13 cellular contexts compared by ENCODE assay signal in genomic region chr9:98999152-98999525, GRCh38. TPM values are rescaled to one million over a fixed set of nuclear protein-coding genes. Genes with fewer than 3 reads are reported as not detected.
A peak's percentile ranks its signal among the peaks of the same experiment; 100 is the strongest.
DNase-seq lines count a peak whose midpoint lies in the region; ATAC-seq, FAIRE-seq and TF ChIP-seq lines count a peak whose summit lies in the region.
"Had no signal": no experiment of that assay in that cellular context is flagged by ENCODE, and none has a peak within 500 bp of the region (broad histone marks: within the 10 kb centered on the region; RNA-seq: fewer than 3 reads in every experiment).

No MANE protein-coding gene starts in this region.

- H2AK9ac ChIP-seq in IMR-90 (replicated peaks; ENCODE audit: low read depth, low read length, poor library complexity), result peak overlapping the region; percentile 33

- H3K36me3 ChIP-seq in IMR-90 (ENCODE audit: control insufficient read depth, insufficient read depth, low read length) (peaks cover 44% of the 10 kb centered on the region; the same call in 1 of the 2 replicates), H1 (ENCODE audit: control insufficient read depth in 2 of 4, insufficient read depth in 4 of 4, low read length in 3 of 4) (no peaks in the 10 kb centered on the region), neuronal stem cell (replicated peaks in 1 of 2; ENCODE audit: control insufficient read depth in 2 of 2, insufficient read depth in 2 of 2, low read length in 2 of 2) (no peaks in the 10 kb centered on the region), H7 (replicated peaks; ENCODE audit: control insufficient read depth, insufficient read depth, low read length) (no peaks in the 10 kb centered on the region)

- DNase-seq in IMR-90 (no peak), H1 (ENCODE audit: low read depth in 1 of 2, low spot score in 2 of 2) (no peak), neuronal stem cell (ENCODE audit: low spot score) (no peak), NCI-H2171 treated with DMSO at 0.1 percent for 48 hours (lab: John Stamatoyannopoulos, UW) (no peak), H7 (no peak), HT-29 (ENCODE audit: low spot score) (no peak)
- DNase-seq: NCI-H2227 treated with DMSO at 0.1 percent for 48 hours had no signal

- H3K18ac ChIP-seq in IMR-90 (ENCODE audit: low read depth, low read length), result no peak overlapping the region
- H3K18ac ChIP-seq in H1 (ENCODE audit: extremely low read depth, low read length), result no peak overlapping the region
- H3K18ac ChIP-seq in neuronal stem cell (ENCODE audit: low read length), result no peak overlapping the region

- H3K4ac ChIP-seq in IMR-90 (ENCODE audit: low read depth, low read length), result peak overlapping the region; percentile 67; the same call in 1 of the 2 replicates
- H3K4ac ChIP-seq in H1 (replicated peaks; ENCODE audit: insufficient read length, low read depth, low read length), result no peak overlapping the region
- no peak overlapping the region for H3K4ac ChIP-seq in neuronal stem cell (ENCODE audit: low read length)

- peak overlapping the region; percentile 60 for H2AFZ ChIP-seq in IMR-90 (replicated peaks; ENCODE audit: low read length, poor library complexity)
- H2AFZ ChIP-seq in H1 (ENCODE audit: low read length), result 0 out of 2 replicates have a peak overlapping the region, but pooled peaks have one; percentile 38
- H2AFZ ChIP-seq in neuronal stem cell (ENCODE audit: low read length), result no peak overlapping the region

- no peaks in the 10 kb centered on the region for H3K79me2 ChIP-seq in H1 (ENCODE audit: control insufficient read depth in 1 of 2, insufficient read depth in 2 of 2, low read length in 2 of 2)

- H2BK20ac ChIP-seq in IMR-90 (ENCODE audit: low read depth, low read length), result peak overlapping the region; percentile 72; the same call in 1 of the 2 replicates
- no peak overlapping the region for H2BK20ac ChIP-seq in H1 (ENCODE audit: low read length)

- WGBS in IMR-90 (ENCODE audit: extremely low coverage in 2 of 2, insufficient read length in 1 of 2), 2 experiments, result 100% methylated on average over 1 of the region's 6 CpGs; no CpG with 5 or more reads in 1 of the 2 experiments
- WGBS in H1 (ENCODE audit: extremely low coverage in 1 of 2, insufficient coverage in 1 of 2, insufficient read length in 1 of 2, insufficient replicate concordance in 2 of 2, low coverage in 1 of 2, low lambda C conversion rate in 2 of 2, missing lambda C conversion rate in 1 of 2), 2 experiments, result 57% methylated on average over 6 of the region's 6 CpGs; no CpG with 5 or more reads in 1 of the 2 experiments
- WGBS in neuronal stem cell (ENCODE audit: extremely low coverage in 2 of 2, insufficient read length in 2 of 2, insufficient replicate concordance in 1 of 2), 2 donors, result no CpG with 5 or more reads among the region's 6 CpGs

- no peak overlapping the region for H3K9ac ChIP-seq in IMR-90 (ENCODE audit: low read depth, low read length)
- no peak overlapping the region for H3K9ac ChIP-seq in H1 (replicated peaks in 1 of 4; ENCODE audit: extremely low read depth in 1 of 4, low read depth in 3 of 4, low read length in 3 of 4)
- H3K9ac ChIP-seq in neuronal stem cell (ENCODE audit: low read depth, low read length, poor library complexity), result no peak overlapping the region

- H4K5ac ChIP-seq in IMR-90 (ENCODE audit: low read depth, low read length) (no peak overlapping the region; the same call in 1 of the 2 replicates), H1 (ENCODE audit: insufficient read length, low read depth, low read length) (no peak overlapping the region)

- no peak overlapping the region for H2BK15ac ChIP-seq in IMR-90 (ENCODE audit: low read depth, low read length)
- H2BK15ac ChIP-seq in H1 (ENCODE audit: low read length), result no peak overlapping the region
- H2BK15ac ChIP-seq in neuronal stem cell (ENCODE audit: low read length), result peak overlapping the region; percentile 89

- H2BK120ac ChIP-seq in IMR-90 (ENCODE audit: low read depth, low read length) (peak overlapping the region; percentile 75; the same call in 1 of the 2 replicates), H1 (replicated peaks; ENCODE audit: low read depth, low read length) (peak overlapping the region; percentile 24), neuronal stem cell (ENCODE audit: low read depth, low read length) (peak overlapping the region; percentile 3)

- CTCF ChIA-PET in IMR-90 (lab: Yijun Ruan, JAX), result interaction anchor here (0.7 to 2.5 kb wide), 11 partner anchors 28 to 151 kb away, joined by 3 to 18 read pairs (median 3); no protein-coding TSS in a partner anchor
- CTCF ChIA-PET in H1 (lab: Charles Lee; ENCODE audit: partially characterized antibody), result interaction anchor here (0.8 to 10.2 kb wide), 27 partner anchors 9 to 198 kb away, joined by 3 to 116 read pairs (median 6); partner anchors contain the start of gene TGFBR1

- no TSS peak for BruUV-seq in IMR-90 (replicated peaks; lab: Mats Ljungman, UMichigan)

- TF ChIP-seq POLR2A in IMR-90 (IDR thresholded peaks at IDR 0.05; ENCODE audit: low read depth, low read length), result no peak
- TF ChIP-seq POLR2A in H1 (IDR thresholded peaks at IDR 0.05; ENCODE audit: control extremely low read depth in 1 of 2, low read depth in 2 of 2, low read length in 2 of 2), result no peak

- H3K23ac ChIP-seq in IMR-90 (ENCODE audit: low read depth, low read length) (no peak overlapping the region), H1 (ENCODE audit: insufficient read length) (no peak overlapping the region), neuronal stem cell (ENCODE audit: low read depth, low read length, poor library complexity) (no peak overlapping the region)

- H3K14ac ChIP-seq in IMR-90 (replicated peaks; ENCODE audit: low read depth, low read length) (no peak overlapping the region), H1 (ENCODE audit: insufficient read length) (no peak overlapping the region), neuronal stem cell (ENCODE audit: low read length) (no peak overlapping the region)

- FAIRE-seq in H1 (lab: Jason Lieb, UNC), result no peak
- FAIRE-seq: endometrium, urothelium cell line had no signal

- no peaks in the 10 kb centered on the region; the same call in 1 of the 2 replicates for H3K9me1 ChIP-seq in IMR-90 (ENCODE audit: insufficient read depth, low read length)

- ATAC-seq in IMR-90 (ENCODE audit: low read depth), result no peak
- no peak for ATAC-seq in GM19467 (IDR thresholded peaks at IDR 0.05; ENCODE audit: unreplicated experiment)

- H3K23me2 ChIP-seq in H1 (ENCODE audit: low read depth, low read length), result no peaks in the 10 kb centered on the region

- in situ Hi-C loops in IMR-90 (cut with MboI; ENCODE audit: low sequenced_read_pairs), result loop anchor here (5.0 kb wide), 1 partner anchor 142 kb away; no protein-coding TSS in a partner anchor

- TF ChIP-seq RAD21 in IMR-90 (IDR thresholded peaks at IDR 0.05; ENCODE audit: low read length) (no peak), H1 (IDR thresholded peaks at IDR 0.05 in 1 of 2, conservative IDR thresholded peaks at IDR 0.05 in 1 of 2; ENCODE audit: low read depth in 2 of 2, low read length in 2 of 2) (no peak)

- TF ChIP-seq EP300 in H1 (IDR thresholded peaks at IDR 0.05; ENCODE audit: borderline replicate concordance in 1 of 2, low read depth in 2 of 2, low read length in 2 of 2), result no peak

- H4K8ac ChIP-seq in IMR-90 (ENCODE audit: low read depth in 2 of 2, low read length in 2 of 2), result peak overlapping the region in 1 of 2 experiments; percentile 39; a peak in 2 of 4 replicates
- H4K8ac ChIP-seq in H1 (ENCODE audit: extremely low read depth, insufficient read depth, low read length), result peak overlapping the region; percentile 58
- H4K8ac ChIP-seq in neuronal stem cell (ENCODE audit: low read depth, low read length), result no peak overlapping the region

- H3K9me3 ChIP-seq in IMR-90 (ENCODE audit: control insufficient read depth, insufficient read depth, low read length) (peaks cover 2% of the 10 kb centered on the region; the same call in 1 of the 2 replicates), H1 (ENCODE audit: insufficient read depth in 2 of 2, low read depth in 1 of 2, low read length in 1 of 2) (no peaks in the 10 kb centered on the region), neuronal stem cell (replicated peaks in 1 of 2; ENCODE audit: control insufficient read depth in 2 of 2, insufficient read depth in 1 of 2, low read depth in 1 of 2, low read length in 2 of 2) (no peaks in the 10 kb centered on the region)
- H3K9me3 ChIP-seq: adrenal gland had no signal

- H3K4me1 ChIP-seq in IMR-90 (ENCODE audit: control insufficient read depth, insufficient read depth, low read length), result peaks cover 17% of the 10 kb centered on the region
- peaks cover 0 to 4% (median under 1%) of the 10 kb centered on the region in 4 experiments; a peak in 2 of 7 replicates for H3K4me1 ChIP-seq in H1 (replicated peaks in 1 of 4; ENCODE audit: control insufficient read depth in 3 of 4, insufficient read depth in 4 of 4, low read length in 3 of 4)
- H3K4me1 ChIP-seq in neuronal stem cell (ENCODE audit: control insufficient read depth in 2 of 2, insufficient read depth in 1 of 2, low read depth in 1 of 2, low read length in 2 of 2), result peaks cover 3 to 18% of the 10 kb centered on the region in 2 donors

- TF ChIP-seq CTCF in 22Rv1 (IDR thresholded peaks at IDR 0.05) (peak; percentile 62), IMR-90 (conservative IDR thresholded peaks at IDR 0.05; ENCODE audit: low read depth, low read length) (no peak), H1 (IDR thresholded peaks at IDR 0.05; ENCODE audit: control extremely low read depth in 1 of 3, insufficient read depth in 1 of 3, low read depth in 1 of 3, low read length in 3 of 3) (no peak)

- no peaks in the 10 kb centered on the region; the same call in 1 of the 2 replicates for H4K20me1 ChIP-seq in IMR-90 (ENCODE audit: insufficient read depth, low read length)
- no peaks in the 10 kb centered on the region for H4K20me1 ChIP-seq in H1 (replicated peaks in 1 of 2; ENCODE audit: control insufficient read depth in 1 of 2, insufficient read depth in 2 of 2, low read length in 2 of 2)

- H4K91ac ChIP-seq in IMR-90 (ENCODE audit: insufficient read depth, low read depth, low read length) (peak overlapping the region; percentile 62; the same call in 1 of the 2 replicates), H1 (replicated peaks; ENCODE audit: insufficient read length, low read length) (no peak overlapping the region), neuronal stem cell (ENCODE audit: low read depth, low read length, poor library complexity) (no peak overlapping the region)

- H2AK5ac ChIP-seq in IMR-90 (ENCODE audit: low read depth, low read length) (peak overlapping the region; percentile 87), H1 (ENCODE audit: low read depth, low read length) (no peak overlapping the region), neuronal stem cell (ENCODE audit: low read depth, low read length) (peak overlapping the region; percentile 53)

- no peak overlapping the region for H3K27ac ChIP-seq in 22Rv1
- no peak overlapping the region for H3K27ac ChIP-seq in IMR-90 (ENCODE audit: insufficient read depth, low read length)
- H3K27ac ChIP-seq in H1 (ENCODE audit: low read depth, low read length), result no peak overlapping the region
- H3K27ac ChIP-seq in neuronal stem cell (replicated peaks; ENCODE audit: low read length), result no peak overlapping the region

- no peaks in the 10 kb centered on the region for H3K27me3 ChIP-seq in IMR-90 (ENCODE audit: control insufficient read depth, insufficient read depth, low read length)
- H3K27me3 ChIP-seq in H1 (replicated peaks in 1 of 4; ENCODE audit: control insufficient read depth in 3 of 4, extremely low read depth in 1 of 4, insufficient read depth in 3 of 4, low read length in 3 of 4), result no peaks in the 10 kb centered on the region; a peak in 1 of 7 replicates
- H3K27me3 ChIP-seq in neuronal stem cell (ENCODE audit: control insufficient read depth in 3 of 3, insufficient read depth in 3 of 3, low read depth in 1 of 3, low read length in 3 of 3), result peaks cover 0 to 12% (median 0%) of the 10 kb centered on the region in 3 experiments
- H3K27me3 ChIP-seq in H7 (ENCODE audit: control insufficient read depth, insufficient read depth, low read length), result no peaks in the 10 kb centered on the region
- H3K27me3 ChIP-seq: adrenal gland had no signal

- H3K4me3 ChIP-seq in IMR-90 (ENCODE audit: insufficient read depth, low read depth, low read length) (no peak overlapping the region), H1 (ENCODE audit: extremely low read depth in 1 of 4, insufficient read depth in 2 of 4, low read depth in 3 of 4, low read length in 4 of 4) (no peak overlapping the region), neuronal stem cell (ENCODE audit: low read length in 2 of 2) (no peak overlapping the region), H7 (ENCODE audit: insufficient read depth, low read depth, low read length) (no peak overlapping the region)
- H3K4me3 ChIP-seq: adrenal gland had no signal

- H3K56ac ChIP-seq in IMR-90 (ENCODE audit: extremely low read depth, insufficient read depth, low read length), result no peak overlapping the region
- no peak overlapping the region for H3K56ac ChIP-seq in H1 (replicated peaks; ENCODE audit: insufficient read length, low read depth, low read length)

- POLR2A ChIA-PET in IMR-90 (lab: Charles Lee; ENCODE audit: unreplicated experiment) (no interaction called here), H1 (lab: Charles Lee; ENCODE audit: partially characterized antibody) (interaction anchor here (1.4 kb wide), 1 partner anchor 12 kb away, joined by 4 read pairs; no protein-coding TSS in a partner anchor)

- 0 out of 2 replicates have a peak overlapping the region, but pooled peaks have one; percentile 33 for H2BK12ac ChIP-seq in H1 (ENCODE audit: low read depth, low read length)
- H2BK12ac ChIP-seq in neuronal stem cell (ENCODE audit: low read length), result peak overlapping the region; percentile 86

- dilution Hi-C loops in IMR-90 (cut with HindIII; ENCODE audit: low sequenced_read_pairs, unreplicated experiment), result no loop called here

- H3K4me2 ChIP-seq in IMR-90 (ENCODE audit: low read depth, low read length), result no peak overlapping the region
- no peak overlapping the region for H3K4me2 ChIP-seq in H1 (ENCODE audit: insufficient read depth in 1 of 2, low read depth in 2 of 2, low read length in 2 of 2)
- no peak overlapping the region for H3K4me2 ChIP-seq in neuronal stem cell (ENCODE audit: insufficient read depth, low read length, poor library complexity, severe bottlenecking)

- peaks cover 0 to 3% of the 10 kb centered on the region in 2 experiments; a peak in 1 of 4 replicates for H3K79me1 ChIP-seq in IMR-90 (ENCODE audit: low read depth in 1 of 2, low read length in 2 of 2)
- H3K79me1 ChIP-seq in H1 (ENCODE audit: low read depth, low read length), result no peaks in the 10 kb centered on the region
- H3K79me1 ChIP-seq in neuronal stem cell (ENCODE audit: low read depth, low read length), result no peaks in the 10 kb centered on the region

- intact Hi-C loops in IMR-90 (cut with micrococcal nuclease), result loop anchor here (1.0 to 2.0 kb wide), 4 partner anchors 24 to 224 kb away; partner anchors contain the start of gene SEC61B

- no peak overlapping the region for H2BK5ac ChIP-seq in IMR-90 (ENCODE audit: low read depth, low read length, poor library complexity, severe bottlenecking)
- H2BK5ac ChIP-seq in H1 (ENCODE audit: low read depth, low read length), result no peak overlapping the region
- H2BK5ac ChIP-seq in neuronal stem cell (ENCODE audit: low read length), result no peak overlapping the region

RNA-seq across cellular contexts. Expression of gene COL15A1, which starts 55.4 kb away (rescaled TPM):
- 1.9 and 2.2 TPM in 2 replicates for total RNA-seq in IMR-90 (2012; rRNA removed)
- polyA plus RNA-seq in IMR-90 (2012; rRNA removed) (3.1 and 3.7 TPM in 2 replicates), H1 (2011; rRNA removed) (0.12 and 0.19 TPM in 2 replicates)
- polyA plus RNA-seq in IMR-90 (2012; cell fraction: cytosol; rRNA removed), result 1.9 and 4.0 TPM in 2 replicates
- 4.3 and 4.6 TPM in 2 replicates for polyA plus RNA-seq in IMR-90 (2012; cell fraction: nucleus; rRNA removed; ENCODE audit: low replicate concordance)
- total RNA-seq in H1 (2021; fragmentation: NEBNext Ultra II Directional; extraction: Animal tissue kit (Norgen Biotek cat#: 25700)), result 0.08 and 0.15 TPM in 2 replicates
- polyA plus RNA-seq in H1 (2011; cell fraction: cytosol; rRNA removed), result 0.13 TPM
- 1.2 TPM for polyA plus RNA-seq in H1 (2011; cell fraction: nucleus; rRNA removed)
- 0.08 to 0.29 TPM (median 0.09 TPM) in 3 of 4 replicates, not detected in the other for polyA plus RNA-seq in H1 (2012, experiment 1 of 2)
- 0.07 TPM for polyA plus RNA-seq in H1 (2012, experiment 2 of 2)
- 0.06 TPM for polyA plus RNA-seq in H1 (2013, experiment 1 of 2)
- 0.07 TPM for polyA plus RNA-seq in H1 (2013, experiment 2 of 2)
- polyA minus RNA-seq in H1 (2011; rRNA and poly(A)+ RNA removed), result 0.24 and 0.41 TPM in 2 replicates
- not detected for polyA minus RNA-seq in H1 (2011; cell fraction: cytosol; rRNA and poly(A)+ RNA removed)
- 0.30 TPM for polyA minus RNA-seq in H1 (2011; cell fraction: nucleus; rRNA and poly(A)+ RNA removed)
- 0.59 TPM for polyA plus RNA-seq in neuronal stem cell (2013, experiment 1 of 2)
- polyA plus RNA-seq in neuronal stem cell (2013, experiment 2 of 2), result 0.62 TPM
- total RNA-seq in H7 (2014; rRNA removed; shearing (Covaris generic)), result not detected in 2 replicates
- not detected in 2 replicates for total RNA-seq in HT-29 (2014; rRNA removed; shearing (Covaris generic))
- total RNA-seq: MCF 10A had no signal

Comparison
In these comparisons a context has a peak if more than half of its experiments do, and no peak if none do; other contexts are left out.
1. H2BK120ac ChIP-seq: peak in every context shown above with its lines; median percentile 75 in IMR-90; 24 in H1; 3 in neuronal stem cell.